Comparison of ENCODE assay signal across 8 cellular contexts in the genomic region with DNA sequence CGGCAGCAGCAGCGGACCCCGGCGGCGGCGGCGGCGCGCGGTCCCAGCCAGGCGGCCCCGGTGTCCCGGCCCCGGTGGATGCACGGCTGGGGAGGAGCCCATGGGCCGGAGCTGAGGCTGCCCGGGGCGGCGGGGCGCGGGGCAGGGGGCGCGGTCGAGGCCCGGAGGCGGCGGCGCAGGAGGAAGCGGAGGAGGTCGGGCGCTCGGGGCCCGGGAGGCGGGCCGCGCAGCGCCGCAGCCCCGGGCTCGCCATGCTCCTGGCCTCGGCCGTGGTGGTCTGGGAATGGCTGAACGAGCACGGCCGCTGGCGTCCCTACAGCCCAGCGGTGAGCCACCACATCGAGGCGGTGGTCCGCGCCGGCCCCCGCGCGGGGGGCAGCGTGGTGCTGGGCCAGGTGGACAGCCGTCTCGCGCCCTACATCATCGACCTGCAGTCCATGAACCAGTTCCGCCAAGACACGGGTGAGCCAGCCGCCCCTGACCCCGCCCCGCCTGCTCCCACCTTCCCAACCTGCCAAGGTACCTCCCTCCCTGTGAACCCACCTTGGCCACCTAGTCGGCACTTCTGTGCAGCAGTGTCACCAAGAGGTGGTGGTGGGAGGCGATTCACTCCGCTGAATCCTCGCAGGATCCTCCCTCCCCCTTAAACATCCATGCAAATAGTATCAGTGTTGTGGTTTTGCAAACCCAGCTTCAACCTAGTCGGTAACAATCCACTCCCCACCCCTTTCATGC. TPM values are rescaled to one million over a fixed set of nuclear protein-coding genes. Genes with fewer than 3 reads are reported as not detected.
DNase-seq lines count a peak whose midpoint lies in the region; ATAC-seq and TF ChIP-seq lines count a peak whose summit lies in the region.

No MANE protein-coding gene starts in this region.

- CTCF ChIA-PET in AG04449 (lab: Yijun Ruan, JAX) = interaction anchor here (0.8 to 18.9 kb wide), 23 partner anchors 9 to 648 kb away, joined by 3 to 450 read pairs (median 16); partner anchors contain the start of genes FAM111A, MPEG1 and OR5A2

- H3K4me1 ChIP-seq in mesenchymal stem cell (ENCODE audit: control insufficient read depth, insufficient read depth, low read depth, low read length) (peaks cover 21% of the 10 kb centered on the region), transverse colon (peaks cover 0 to 33% (median 21%) of the 10 kb centered on the region in 4 donors), BE2C (no peaks in the 10 kb centered on the region)

- H3K9me3 ChIP-seq in SK-N-MC (ENCODE audit: low read depth, low read length) = no peaks in the 10 kb centered on the region
- no peaks in the 10 kb centered on the region for H3K9me3 ChIP-seq in mesenchymal stem cell (ENCODE audit: control insufficient read depth, low read length)
- no peaks in the 10 kb centered on the region for H3K9me3 ChIP-seq in transverse colon
- H3K9me3 ChIP-seq in BE2C = no peaks in the 10 kb centered on the region

- H3K27ac ChIP-seq in SK-N-MC = no peak overlapping the region
- no peak overlapping the region for H3K27ac ChIP-seq in mesenchymal stem cell (ENCODE audit: low read length, poor library complexity, severe bottlenecking)
- peak overlapping the region; percentile 86 to 93 (median 88) for H3K27ac ChIP-seq in transverse colon

- peak; percentile 50 for TF ChIP-seq POLR2A in transverse colon (IDR thresholded peaks at IDR 0.05)

- H4K8ac ChIP-seq in mesenchymal stem cell (ENCODE audit: low read length) = peak overlapping the region; percentile 50

- H3K23ac ChIP-seq in mesenchymal stem cell (ENCODE audit: low read length in 2 of 2) = peak overlapping the region in 1 of 2 experiments; percentile 26

- H2BK120ac ChIP-seq in mesenchymal stem cell (ENCODE audit: low read depth, low read length) = no peak overlapping the region

- DNase-seq in AG04449 (ENCODE audit: low read depth, low spot score) (no peak), SK-N-MC (ENCODE audit: low read depth, low spot score) (no peak), mesenchymal stem cell (no peak), transverse colon (peak; percentile 52), BE2C (no peak)

- H2AFZ ChIP-seq in mesenchymal stem cell (ENCODE audit: low read depth, low read length) = peak overlapping the region; percentile 51

- no peaks in the 10 kb centered on the region for H3K36me3 Mint-ChIP-seq in dendritic cell treated with granulocyte-macrophage colony-stimulating factor and Interleukin-4, amounts not matched to agents 40 ng/mL and 50 ng/mL, for 4 days (ENCODE audit: low read depth)

- H3K27me3 ChIP-seq in mesenchymal stem cell (ENCODE audit: control insufficient read depth in 1 of 2, insufficient read depth in 1 of 2, low read length in 2 of 2) (peaks cover 10 to 47% of the 10 kb centered on the region in 2 experiments), transverse colon (no peaks in the 10 kb centered on the region), BE2C (peaks cover 14% of the 10 kb centered on the region)

- H3K4me1 Mint-ChIP-seq in dendritic cell treated with granulocyte-macrophage colony-stimulating factor and Interleukin-4, amounts not matched to agents 40 ng/mL and 50 ng/mL, for 4 days (ENCODE audit: low read depth) = peaks cover 17% of the 10 kb centered on the region

- H3K9me3 Mint-ChIP-seq in dendritic cell treated with granulocyte-macrophage colony-stimulating factor and Interleukin-4, amounts not matched to agents 40 ng/mL and 50 ng/mL, for 4 days = no peaks in the 10 kb centered on the region

- no peak overlapping the region for H2AK5ac ChIP-seq in mesenchymal stem cell (ENCODE audit: low read length, severe bottlenecking)

- 1% methylated on average over 15 of the region's 70 CpGs for WGBS in mesenchymal stem cell
- 0% methylated on average over 30 of the region's 70 CpGs; no CpG with 5 or more reads in 1 of the 2 donors for WGBS in transverse colon (ENCODE audit: low coverage in 1 of 2), 2 donors

- in situ Hi-C loops in transverse colon (cut with MboI; ENCODE audit: low pct_ligation_motif_present in 1 of 4, low pct_unique_long_range_greater_than_20kb in 1 of 4, low sequenced_read_pairs in 3 of 4) = loop anchor here in 1 of 4 donors (25.0 kb wide), 2 partner anchors 115 to 265 kb away; partner anchors contain the start of genes OR5A1 and OR5A2

- intact Hi-C loops in dendritic cell treated with granulocyte-macrophage colony-stimulating factor and Interleukin-4, amounts not matched to agents 40 ng/mL and 50 ng/mL, for 4 days (cut with micrococcal nuclease) = loop anchor here (2.0 kb wide), 1 partner anchor 34 kb away; no protein-coding TSS in a partner anchor
- intact Hi-C loops in transverse colon (cut with DNase I; ENCODE audit: low total_unique reads) = loop anchor here (10.0 kb wide), 1 partner anchor 512 kb away; no protein-coding TSS in a partner anchor

- no peak overlapping the region for H3K14ac ChIP-seq in mesenchymal stem cell (ENCODE audit: low read length in 2 of 2)

- H3K4ac ChIP-seq in mesenchymal stem cell (ENCODE audit: low read depth in 1 of 2, low read length in 2 of 2) = no peak overlapping the region

- ATAC-seq in GM18868 (IDR thresholded peaks at IDR 0.05; ENCODE audit: unreplicated experiment) (peak; percentile 36), HG03025 (IDR thresholded peaks at IDR 0.05; ENCODE audit: low FRiP score, unreplicated experiment) (peak; percentile 36)

- H3K18ac ChIP-seq in mesenchymal stem cell (ENCODE audit: low read depth in 1 of 2, low read length in 2 of 2) = peak overlapping the region in 1 of 2 experiments; percentile 67

- H3K4me3 ChIP-seq in AG04449 (ENCODE audit: low read depth, low read length) = peak overlapping the region; percentile 70
- H3K4me3 ChIP-seq in SK-N-MC = peak overlapping the region; percentile 81
- peak overlapping the region; percentile 66 to 86 for H3K4me3 ChIP-seq in mesenchymal stem cell (ENCODE audit: insufficient read depth in 1 of 2, low read depth in 1 of 2, low read length in 2 of 2)
- peak overlapping the region; percentile 78 to 91 (median 82) for H3K4me3 ChIP-seq in transverse colon
- no peak overlapping the region; the same call in 1 of the 2 replicates for H3K4me3 ChIP-seq in BE2C (ENCODE audit: low read depth, low read length)

- H3K4me2 ChIP-seq in mesenchymal stem cell (ENCODE audit: low read length, poor library complexity, severe bottlenecking) = peak overlapping the region; percentile 99

- no peaks in the 10 kb centered on the region for H3K36me3 ChIP-seq in SK-N-MC (ENCODE audit: insufficient read depth, low read length)
- no peaks in the 10 kb centered on the region for H3K36me3 ChIP-seq in mesenchymal stem cell (ENCODE audit: control insufficient read depth in 1 of 2, insufficient read depth in 2 of 2, low read depth in 1 of 2, low read length in 2 of 2)
- H3K36me3 ChIP-seq in transverse colon = no peaks in the 10 kb centered on the region
- H3K36me3 ChIP-seq in BE2C = no peaks in the 10 kb centered on the region

- H3K27me3 Mint-ChIP-seq in dendritic cell treated with granulocyte-macrophage colony-stimulating factor and Interleukin-4, amounts not matched to agents 40 ng/mL and 50 ng/mL, for 4 days = peaks cover 24% of the 10 kb centered on the region

- H2BK12ac ChIP-seq in mesenchymal stem cell (ENCODE audit: low read length in 2 of 2) = no peak overlapping the region

- H3K9ac ChIP-seq in SK-N-MC (ENCODE audit: insufficient read length) = no peak overlapping the region
- peak overlapping the region; percentile 62 for H3K9ac ChIP-seq in mesenchymal stem cell (ENCODE audit: low read length)

- H3K4me3 Mint-ChIP-seq in dendritic cell treated with granulocyte-macrophage colony-stimulating factor and Interleukin-4, amounts not matched to agents 40 ng/mL and 50 ng/mL, for 4 days = peak overlapping the region; percentile 72

- H4K91ac ChIP-seq in mesenchymal stem cell (ENCODE audit: low read length) = peak overlapping the region; percentile 28

- POLR2A ChIA-PET in AG04449 (lab: Yijun Ruan, JAX) = no interaction called here

- H3K27ac Mint-ChIP-seq in dendritic cell treated with granulocyte-macrophage colony-stimulating factor and Interleukin-4, amounts not matched to agents 40 ng/mL and 50 ng/mL, for 4 days = peak overlapping the region; percentile 28

- TF ChIP-seq CTCF in AG04449 (IDR thresholded peaks at IDR 0.05; ENCODE audit: insufficient read depth, low read length, missing control alignments) (no peak), transverse colon (IDR thresholded peaks at IDR 0.05) (peak in 1 of 5 experiments; percentile 8), BE2C (IDR thresholded peaks at IDR 0.05; ENCODE audit: low read depth, low read length) (no peak)

- H3K79me1 ChIP-seq in mesenchymal stem cell (replicated peaks; ENCODE audit: low read length, poor library complexity, severe bottlenecking) = no peaks in the 10 kb centered on the region

- no peak for TF ChIP-seq EP300 in transverse colon (IDR thresholded peaks at IDR 0.05; ENCODE audit: low read depth)

- H2BK15ac ChIP-seq in mesenchymal stem cell (ENCODE audit: low read depth, poor library complexity, severe bottlenecking) = peak overlapping the region; percentile 57

- no peak overlapping the region for H2BK5ac ChIP-seq in mesenchymal stem cell (ENCODE audit: low read depth, low read length, poor library complexity, severe bottlenecking)

RNA-seq across cellular contexts. Expression of gene DTX4, which starts 0.6 kb away (rescaled TPM):
- 1.8 TPM for polyA plus RNA-seq in mesenchymal stem cell (2013, experiment 1 of 2)
- 2.0 TPM for polyA plus RNA-seq in mesenchymal stem cell (2013, experiment 2 of 2)
- total RNA-seq in transverse colon = 10 to 100 TPM; 61.3 to 95.3 (median 77.6) TPM
- 0.31 TPM for polyA plus RNA-seq in BE2C (2012; ENCODE audit: insufficient read depth, insufficient read length, low read depth)

RNA-seq across cellular contexts. Expression of gene FAM111A, which starts 29.9 kb away (rescaled TPM):
- polyA plus RNA-seq in mesenchymal stem cell (2013, experiment 1 of 2) = 22.2 TPM
- 20.8 TPM for polyA plus RNA-seq in mesenchymal stem cell (2013, experiment 2 of 2)
- total RNA-seq in transverse colon = 10 to 100 TPM; 17.6 to 62.1 (median 26.2) TPM
- polyA plus RNA-seq in BE2C (2012; ENCODE audit: insufficient read depth, insufficient read length, low read depth) = 0.31 TPM

RNA-seq across cellular contexts. Expression of gene MPEG1, which starts 40.2 kb away (rescaled TPM):
- polyA plus RNA-seq in mesenchymal stem cell (2013, experiment 1 of 2) = not detected
- not detected for polyA plus RNA-seq in mesenchymal stem cell (2013, experiment 2 of 2)
- 10 to 100 TPM in 1 of 4 donors, 1 to 10 TPM in 3; 4.6 to 16.5 (median 7.5) TPM for total RNA-seq in transverse colon
- polyA plus RNA-seq in BE2C (2012; ENCODE audit: insufficient read depth, insufficient read length, low read depth) = not detected

Comparison
In these comparisons a context has a peak if more than half of its experiments do, and no peak if none do; other contexts are left out.
1. H3K27ac ChIP-seq: peak in transverse colon (4 of 4); none in SK-N-MC (single experiment) and mesenchymal stem cell (single experiment).